ENCODE assay signal across 9 cellular contexts in genomic region chr20:32585519-32586127, GRCh38. TPM values are rescaled to one million over a fixed set of nuclear protein-coding genes. Genes with fewer than 3 reads are reported as not detected.
DNase-seq lines count a peak whose midpoint lies in the region; ATAC-seq and TF ChIP-seq lines count a peak whose summit lies in the region.
"Had no signal": no experiment of that assay in that cellular context is flagged by ENCODE, and none has a peak within 500 bp of the region (broad histone marks: within the 10 kb centered on the region; RNA-seq: fewer than 3 reads in every experiment).

No MANE protein-coding gene starts in this region.

- ATAC-seq in RWPE2 (ENCODE audit: low read depth) = no peak
- peak; percentile 2 for ATAC-seq in stimulated activated naive CD8-positive, alpha-beta T cell treated with anti-CD3 and anti-CD28 coated beads, Interleukin-15, Interleukin-2, amounts not matched to agents 100 U/mL and 50 U/mL, for 24 hours

- H3K4me1 ChIP-seq in RWPE2 (ENCODE audit: insufficient read depth, poor library complexity, severe bottlenecking) (peaks cover 8% of the 10 kb centered on the region), esophagus squamous epithelium (peaks cover 0 to 45% (median 30%) of the 10 kb centered on the region in 3 donors)

- TF ChIP-seq CTCF in RWPE2 (IDR thresholded peaks at IDR 0.05; ENCODE audit: poor library complexity, severe bottlenecking) = no peak
- no peak for TF ChIP-seq CTCF in esophagus squamous epithelium (IDR thresholded peaks at IDR 0.05)

- H3K27me3 ChIP-seq in RWPE2 (ENCODE audit: insufficient read depth, poor library complexity, severe bottlenecking) (peaks cover 16% of the 10 kb centered on the region), esophagus squamous epithelium (peaks cover 0 to 96% (median 0%) of the 10 kb centered on the region in 4 donors)

- no peaks in the 10 kb centered on the region for H3K36me3 ChIP-seq in RWPE2 (ENCODE audit: low read depth)
- no peaks in the 10 kb centered on the region for H3K36me3 ChIP-seq in esophagus squamous epithelium

- no peak for TF ChIP-seq POLR2A in esophagus squamous epithelium (IDR thresholded peaks at IDR 0.05)

- 21 to 36% methylated on average over 5 to 16 of the region's 40 CpGs for WGBS in esophagus squamous epithelium, 2 donors

- H3K4me3 ChIP-seq in RWPE2 (ENCODE audit: severe bottlenecking) (peak overlapping the region; percentile 39), esophagus squamous epithelium (peak overlapping the region in 3 of 4 donors; percentile 47 to 79 (median 62))

- DNase-seq in activated CD8-positive, alpha-beta memory T cell treated with anti-CD3 and anti-CD28 coated beads for 24 hours = peak; percentile 66
- no peak for DNase-seq in activated CD8-positive, alpha-beta memory T cell treated with anti-CD3 and anti-CD28 coated beads, Interleukin-2, amount 50 U/mL, for 4 hours
- DNase-seq in RWPE2 (ENCODE audit: low spot score) (no peak), esophagus squamous epithelium (lab: John Stamatoyannopoulos, UW) (no peak), NOMO-1 treated with dmso at 0.1 percent for 144 hours (lab: John Stamatoyannopoulos, UW; ENCODE audit: unreplicated experiment) (no peak), SKM-1 treated with dmso at 0.1 percent for 144 hours (lab: John Stamatoyannopoulos, UW; ENCODE audit: unreplicated experiment) (no peak)
- peak; percentile 57 for DNase-seq in stimulated activated naive CD8-positive, alpha-beta T cell treated with anti-CD3 and anti-CD28 coated beads, Interleukin-15, Interleukin-2, amounts not matched to agents 100 U/mL and 50 U/mL, for 24 hours
- DNase-seq in stimulated activated CD4-positive, alpha-beta T cell treated with anti-CD3 and anti-CD28 coated beads, Interleukin-4, amount 100 ng/mL, for 4 hours = no peak
- DNase-seq: NCI-H446 treated with DMSO at 0.1 percent for 48 hours had no signal

- no peaks in the 10 kb centered on the region for H3K9me3 ChIP-seq in RWPE2 (ENCODE audit: severe bottlenecking)
- H3K9me3 ChIP-seq in esophagus squamous epithelium = no peaks in the 10 kb centered on the region

- no peak overlapping the region for H3K27ac ChIP-seq in RWPE2 (ENCODE audit: poor library complexity, severe bottlenecking)
- H3K27ac ChIP-seq in esophagus squamous epithelium = no peak overlapping the region

- intact Hi-C loops in esophagus squamous epithelium (cut with DNase I) = no loop called here

RNA-seq across cellular contexts. Expression of gene NOL4L, which starts 0.5 kb away (rescaled TPM):
- total RNA-seq in esophagus squamous epithelium = 1 to 10 TPM; 1.5 to 5.1 (median 3.0) TPM

Comparison
In these comparisons a context has a peak if more than half of its experiments do, and no peak if none do; other contexts are left out.
1. DNase-seq: peak in activated CD8-positive, alpha-beta memory T cell treated with anti-CD3 and anti-CD28 coated beads for 24 hours (single experiment) and stimulated activated naive CD8-positive, alpha-beta T cell treated with anti-CD3 and anti-CD28 coated beads, Interleukin-15, Interleukin-2, amounts not matched to agents 100 U/mL and 50 U/mL, for 24 hours (single experiment); none in activated CD8-positive, alpha-beta memory T cell treated with anti-CD3 and anti-CD28 coated beads, Interleukin-2, amount 50 U/mL, for 4 hours (single experiment), RWPE2 (single experiment), esophagus squamous epithelium (single experiment), stimulated activated CD4-positive, alpha-beta T cell treated with anti-CD3 and anti-CD28 coated beads, Interleukin-4, amount 100 ng/mL, for 4 hours (0 of 2), NOMO-1 treated with dmso at 0.1 percent for 144 hours (single experiment) and SKM-1 treated with dmso at 0.1 percent for 144 hours (single experiment).